In the genomic region with DNA sequence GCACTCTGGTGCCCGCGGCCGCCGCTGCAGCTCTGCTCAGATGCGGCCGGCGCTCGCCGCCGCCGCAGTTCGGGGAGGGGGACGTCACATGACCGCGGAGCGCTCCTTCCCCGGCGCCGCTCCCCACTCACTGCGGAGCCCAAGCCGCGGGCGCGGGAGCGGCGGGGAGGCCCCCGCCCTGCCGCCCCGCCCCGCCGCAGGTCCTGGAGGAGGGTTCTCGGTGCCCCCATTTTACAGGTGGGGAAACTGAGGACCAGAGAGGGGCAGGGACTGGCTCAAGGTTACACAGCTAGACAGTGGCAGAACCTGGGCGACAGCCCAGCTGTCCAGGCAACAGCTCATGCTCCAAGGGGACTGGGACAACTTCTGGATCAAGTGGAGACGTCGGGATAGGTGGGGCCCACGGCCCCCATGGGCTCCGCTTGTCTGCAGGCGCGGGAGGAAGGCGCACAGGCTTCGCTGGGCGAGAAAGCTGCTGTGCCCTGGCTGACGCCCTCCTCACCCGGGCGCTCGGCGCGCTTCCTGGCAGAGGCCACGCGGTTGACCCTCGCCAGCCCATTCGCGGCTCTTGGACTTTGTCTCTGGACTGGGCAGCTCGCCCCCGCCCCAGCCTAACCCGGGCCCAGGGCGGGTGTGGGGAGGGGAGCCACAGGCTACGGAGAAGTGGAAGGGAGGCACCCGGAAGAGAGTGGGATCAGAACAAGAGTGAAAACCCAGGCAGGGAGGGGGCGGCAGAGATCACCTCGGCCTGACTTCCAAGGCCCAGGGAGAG, we compare ENCODE assay signal across 8 cellular contexts. TPM values are rescaled to one million over a fixed set of nuclear protein-coding genes. Genes with fewer than 3 reads are reported as not detected.
DNase-seq lines count a peak whose midpoint lies in the region; ATAC-seq, FAIRE-seq and TF ChIP-seq lines count a peak whose summit lies in the region.

A gene (minus strand): TSS at position 71 of the 772 bp plus-strand sequence. CDS start 49,325 bp downstream, outside the sequence.

- peak; percentile 87 for ATAC-seq in K562
- no peak for ATAC-seq in GM18867 (IDR thresholded peaks at IDR 0.05; ENCODE audit: unreplicated experiment)

- CTCF ChIA-PET in K562 (lab: Yijun Ruan, JAX; ENCODE audit: low intra/inter-chr PET ratio), result interaction anchor here (0.6 to 0.7 kb wide), 2 partner anchors 113 to 291 kb away, joined by 3 to 4 read pairs; no protein-coding TSS in a partner anchor

- in situ Hi-C loops in K562 (cut with MboI), result loop anchor here (25.0 kb wide), 1 partner anchor 157 kb away; a partner anchor contains a TSS

- H3K9me3 ChIP-seq in NT2/D1 (ENCODE audit: insufficient read depth, low read length) (no peaks in the 10 kb centered on the region), K562 (replicated peaks; ENCODE audit: control insufficient read depth, insufficient read depth, low read depth, low read length) (no peaks in the 10 kb centered on the region), keratinocyte (ENCODE audit: control insufficient read depth, low read depth, low read length) (no peaks in the 10 kb centered on the region)

- H2AFZ ChIP-seq in K562 (ENCODE audit: low read depth, low read length) (peak within 1 kb of the TSS; percentile 83), keratinocyte (ENCODE audit: control insufficient read depth, low read length) (no peak within 1 kb of the TSS)

- H3K79me2 ChIP-seq in K562 (ENCODE audit: control insufficient read depth, insufficient read depth, low read length) (peaks cover 12% of the 10 kb centered on the region), keratinocyte (ENCODE audit: control insufficient read depth, insufficient read depth, low read length) (no peaks in the 10 kb centered on the region)

- peak within 1 kb of the TSS; percentile 85 for H3K27ac ChIP-seq in K562 (ENCODE audit: extremely low read depth, low read depth, low read length)
- no peak within 1 kb of the TSS for H3K27ac ChIP-seq in keratinocyte (ENCODE audit: control insufficient read depth, insufficient read depth, low read length)

- TF ChIP-seq POLR2A in K562 (conservative IDR thresholded peaks at IDR 0.05), result peak; percentile 56; the same call in 1 of the 2 replicates

- H3K27me3 ChIP-seq in NT2/D1 (ENCODE audit: insufficient read depth, insufficient read length) (peaks cover 13% of the 10 kb centered on the region), K562 (ENCODE audit: control insufficient read depth in 2 of 2, insufficient read depth in 2 of 2, low read length in 2 of 2) (no peaks in the 10 kb centered on the region), keratinocyte (ENCODE audit: control insufficient read depth, extremely low read depth, insufficient read depth, low read length) (peaks cover 44% of the 10 kb centered on the region)

- peak; percentile 39 to 60 (median 54); a peak in 4 of 6 replicates for TF ChIP-seq CTCF in K562 (IDR thresholded peaks at IDR 0.05 in 2 of 3, conservative IDR thresholded peaks at IDR 0.05 in 1 of 3; ENCODE audit: insufficient read depth in 2 of 3, low read depth in 1 of 3, low read length in 3 of 3)
- no peak for TF ChIP-seq CTCF in keratinocyte (optimal IDR thresholded peaks at IDR 0.05 in 1 of 3, IDR thresholded peaks at IDR 0.05 in 1 of 3, conservative IDR thresholded peaks at IDR 0.05 in 1 of 3; ENCODE audit: extremely low read depth in 1 of 3, insufficient read depth in 2 of 3, low read length in 3 of 3)

- no TSS peak for BruUV-seq in K562 (replicated peaks; lab: Mats Ljungman, UMichigan)

- H3K4me3 ChIP-seq in NT2/D1 (ENCODE audit: insufficient read length, low read depth), result peak within 1 kb of the TSS; percentile 58
- H3K4me3 ChIP-seq in K562, result peak within 1 kb of the TSS; percentile 56
- H3K4me3 ChIP-seq in keratinocyte (ENCODE audit: control insufficient read depth in 2 of 3, extremely low read depth in 1 of 3, insufficient read depth in 2 of 3, low read depth in 1 of 3, low read length in 3 of 3), result peak within 1 kb of the TSS in 1 of 3 experiments; percentile 26

- H3K9ac ChIP-seq in NT2/D1 (ENCODE audit: insufficient read length, low read depth) (peak within 1 kb of the TSS; percentile 76), K562 (ENCODE audit: insufficient read depth in 1 of 2, low read depth in 2 of 2, low read length in 2 of 2) (peak within 1 kb of the TSS; percentile 87 to 91), keratinocyte (ENCODE audit: control insufficient read depth, extremely low read depth, insufficient read depth, low read length) (no peak within 1 kb of the TSS)

- POLR2A ChIA-PET in K562 (lab: Yijun Ruan, JAX), result interaction anchor here (0.6 to 1.6 kb wide), 7 partner anchors 8 to 34 kb away, joined by 3 to 4 read pairs (median 3); no protein-coding TSS in a partner anchor

- DNase-seq in NCI-H524 (lab: John Stamatoyannopoulos, UW) (peak; percentile 16 to 61), NCI-H524 treated with DMSO at 0.1 percent for 48 hours (lab: John Stamatoyannopoulos, UW) (no peak), NT2/D1 (ENCODE audit: low read depth, low spot score) (no peak), K562 (ENCODE audit: extremely low read depth in 1 of 4, low spot score in 3 of 4) (peak; percentile 89 to 93 (median 92)), keratinocyte (ENCODE audit: low read depth, low spot score) (no peak), Kasumi-1 (lab: John Stamatoyannopoulos, UW) (no peak)
- peak; percentile 10 to 25 for DNase-seq in stimulated activated CD4-positive, alpha-beta T cell treated with anti-CD3 and anti-CD28 coated beads, Interleukin-4, amount 100 ng/mL, for 4 hours

- H3K36me3 ChIP-seq in NT2/D1 (ENCODE audit: insufficient read depth, insufficient read length, low read length) (no peaks in the 10 kb centered on the region), K562 (ENCODE audit: control insufficient read depth, insufficient read depth, low read length) (peaks cover 8% of the 10 kb centered on the region; the same call in 1 of the 3 replicates), keratinocyte (ENCODE audit: control insufficient read depth in 2 of 2, extremely low read depth in 1 of 2, insufficient read depth in 2 of 2, low read length in 2 of 2) (no peaks in the 10 kb centered on the region)

- H4K20me1 ChIP-seq in K562 (replicated peaks; ENCODE audit: control insufficient read depth, insufficient read depth, low read length) (no peaks in the 10 kb centered on the region; the same call in 1 of the 2 replicates), keratinocyte (ENCODE audit: control insufficient read depth, extremely low read depth, insufficient read depth, low read length) (no peaks in the 10 kb centered on the region)

- intact Hi-C loops in K562 (cut with micrococcal nuclease), result loop anchor here (5.0 kb wide), 1 partner anchor 113 kb away; a partner anchor contains a TSS

- WGBS in K562 (ENCODE audit: insufficient coverage, low coverage, missing lambda C conversion rate), result 7% methylated on average over 52 of the region's 61 CpGs

- FAIRE-seq in K562 (lab: Jason Lieb, UNC) (no peak), keratinocyte (lab: Jason Lieb, UNC) (no peak)

- dilution Hi-C loops in keratinocyte (cut with MboI; ENCODE audit: extremely low pct_ligation_motif_present, low sequenced_read_pairs), result no loop called here

- H3K4me1 ChIP-seq in NT2/D1 (ENCODE audit: insufficient read depth, insufficient read length) (peaks cover 17% of the 10 kb centered on the region), K562 (replicated peaks in 1 of 2; ENCODE audit: control insufficient read depth in 2 of 2, insufficient read depth in 2 of 2, low read length in 2 of 2) (peaks cover 40 to 51% of the 10 kb centered on the region in 2 experiments), keratinocyte (ENCODE audit: control insufficient read depth, extremely low read depth, insufficient read depth, low read length) (peaks cover 11% of the 10 kb centered on the region)

- peak; percentile 34 to 62 for TF ChIP-seq RAD21 in K562 (CRISPR knock-in tag; conservative IDR thresholded peaks at IDR 0.05 in 1 of 2, IDR thresholded peaks at IDR 0.05 in 1 of 2)

- no peak for TF ChIP-seq EP300 in K562 (IDR thresholded peaks at IDR 0.05; ENCODE audit: low read length)

- no peaks in the 10 kb centered on the region for H3K9me1 ChIP-seq in K562 (ENCODE audit: control insufficient read depth, insufficient read depth, low read length)
- peaks cover 3% of the 10 kb centered on the region for H3K9me1 ChIP-seq in keratinocyte (ENCODE audit: control insufficient read depth, extremely low read depth, insufficient read depth, low read length)

- H3K4me2 ChIP-seq in K562 (ENCODE audit: insufficient read depth, low read length), result peak within 1 kb of the TSS; percentile 93
- peak within 1 kb of the TSS; percentile 67 for H3K4me2 ChIP-seq in keratinocyte (ENCODE audit: control insufficient read depth, extremely low read depth, insufficient read depth, low read depth, low read length)

RNA-seq across cellular contexts. Expression of the gene that starts here (rescaled TPM):
- total RNA-seq in K562 (2011; cell fraction: chromatin; rRNA removed; ENCODE audit: low replicate concordance), result 41.9 and 97.0 TPM in 2 replicates
- 41.8 and 44.9 TPM in 2 replicates for total RNA-seq in K562 (2011; cell fraction: nucleolus; rRNA removed)
- total RNA-seq in K562 (2011; cell fraction: nucleoplasm; rRNA removed), result 34.0 and 35.7 TPM in 2 replicates
- total RNA-seq in K562 (2014; rRNA removed), result 19.2 and 28.0 TPM in 2 replicates
- 7.0 and 7.3 TPM in 2 replicates for total RNA-seq in K562 (2014; rRNA removed; fragmentation: Illumina TruSeq; extraction: Trizol)
- 9.5 and 9.7 TPM in 2 replicates for total RNA-seq in K562 (2015; rRNA removed; fragmentation: Illumina TruSeq; extraction: Trizol)
- total RNA-seq in K562 (2021), result 30.2 and 31.0 TPM in 2 replicates
- 30.2 and 36.0 TPM in 2 replicates for polyA plus RNA-seq in K562 (2011; rRNA removed)
- 27.3 and 36.3 TPM in 2 replicates for polyA plus RNA-seq in K562 (2011; cell fraction: cytosol; rRNA removed)
- polyA plus RNA-seq in K562 (2011; cell fraction: nucleus; rRNA removed), result 68.0 and 110 TPM in 2 replicates
- polyA plus RNA-seq in K562 (2012), result 23.3 and 41.5 TPM in 2 replicates
- 23.5 and 26.5 TPM in 2 replicates for polyA plus RNA-seq in K562 (2014; fragmentation: Illumina TruSeq; extraction: Trizol)
- polyA plus RNA-seq in K562 (2014; fragmentation: Nextera tagmentation; extraction: Ambion mirVana), result under 1 TPM; 0.29 to 0.51 TPM
- polyA plus RNA-seq in K562 (2014; rRNA removed), result 21.7 and 22.3 TPM in 2 replicates
- 25.4 and 27.5 TPM in 2 replicates for polyA minus RNA-seq in K562 (2011; rRNA and poly(A)+ RNA removed)
- polyA minus RNA-seq in K562 (2011; cell fraction: cytosol; rRNA and poly(A)+ RNA removed), result 22.4 and 26.1 TPM in 2 replicates
- polyA minus RNA-seq in K562 (2011; cell fraction: nucleus; rRNA and poly(A)+ RNA removed), result 26.9 and 27.0 TPM in 2 replicates
- polyA plus RNA-seq in keratinocyte, result 0.95 to 1.6 TPM (median 1.1 TPM) in 3 replicates
- polyA plus RNA-seq in keratinocyte (2011; ENCODE audit: low read depth), result 2.8 TPM
- polyA plus RNA-seq in keratinocyte (2011; cell fraction: cytosol; rRNA removed), result 1.5 TPM in 2 replicates
- polyA plus RNA-seq in keratinocyte (2011; cell fraction: nucleus; rRNA removed), result 1.4 and 1.9 TPM in 2 replicates
- 1.1 and 4.3 TPM in 2 replicates for polyA plus RNA-seq in keratinocyte (2012; ENCODE audit: low replicate concordance)
- 1.9 to 3.3 TPM (median 2.1 TPM) in 3 replicates for polyA minus RNA-seq in keratinocyte
- 2.7 TPM for polyA minus RNA-seq in keratinocyte (2011; cell fraction: cytosol; rRNA and poly(A)+ RNA removed)
- 0.74 and 1.2 TPM in 2 replicates for polyA minus RNA-seq in keratinocyte (2011; cell fraction: nucleus; rRNA and poly(A)+ RNA removed)

Comparison
In these comparisons a context has a peak if more than half of its experiments do, and no peak if none do; other contexts are left out.
1. DNase-seq: peak in NCI-H524 (2 of 2), K562 (4 of 4) and stimulated activated CD4-positive, alpha-beta T cell treated with anti-CD3 and anti-CD28 coated beads, Interleukin-4, amount 100 ng/mL, for 4 hours (2 of 2); none in NCI-H524 treated with DMSO at 0.1 percent for 48 hours (single experiment), NT2/D1 (single experiment), keratinocyte (single experiment) and Kasumi-1 (0 of 2).
2. CTCF ChIP-seq: peak in K562 (3 of 3); none in keratinocyte (0 of 3).